Comparison of ENCODE assay signal across 23 cellular contexts in genomic region chr11:31657091-31657490, GRCh38.
"Had no signal": no experiment of that assay in that cellular context is flagged by ENCODE, and none has a peak within 500 bp of the region (broad histone marks: within the 10 kb centered on the region; RNA-seq: fewer than 3 reads in every experiment).

No MANE protein-coding gene starts in this region.

- DNase-seq: activated CD4-positive, alpha-beta T cell treated with anti-CD3 and anti-CD28 coated beads, Interleukin-2, amount 10 ng/mL, durations not matched to agents 7 days and 5 days; activated CD8-positive, alpha-beta memory T cell treated with anti-CD3 and anti-CD28 coated beads, Interleukin-2, amount 10 ng/mL, durations not matched to agents 7 days and 5 days; activated CD8-positive, alpha-beta T cell treated with anti-CD3 and anti-CD28 coated beads for 36 hours; activated effector memory CD4-positive, alpha-beta T cell treated with anti-CD3 and anti-CD28 coated beads, Interleukin-2, amount 50 U/mL, for 16 hours; activated naive CD4-positive, alpha-beta T cell treated with anti-CD3 and anti-CD28 coated beads, Interleukin-2, amount 10 ng/mL, durations not matched to agents 7 days and 5 days; activated T-cell treated with anti-CD3 and anti-CD28 coated beads for 4 hours; amygdala; dermis blood vessel endothelial cell; effector CD8-positive, alpha-beta T cell; erythroblast; foreskin fibroblast; left ventricle myocardium inferior; midbrain; ovary; stimulated activated CD4-positive, alpha-beta T cell treated with anti-CD3 and anti-CD28 coated beads, Interleukin-4, amount 100 ng/mL, for 24 hours; stimulated activated naive CD8-positive, alpha-beta T cell treated with anti-CD3 and anti-CD28 coated beads, Interleukin-15, Interleukin-2, amounts not matched to agents 100 U/mL and 50 U/mL, for 24 hours; T-helper 2 cell; tibial artery had no signal

- H3K9me3 Mint-ChIP-seq: activated CD4-positive, alpha-beta T cell treated with anti-CD3 and anti-CD28 coated beads, Interleukin-2, amount 10 ng/mL, durations not matched to agents 7 days and 5 days; activated CD8-positive, alpha-beta T cell treated with anti-CD3 and anti-CD28 coated beads for 36 hours; activated naive CD4-positive, alpha-beta T cell treated with anti-CD3 and anti-CD28 coated beads, Interleukin-2, amount 10 ng/mL, durations not matched to agents 7 days and 5 days; brain; natural killer cell treated with Interleukin-12 subunit alpha and Interleukin-12 subunit beta and Interleukin-15 and Interleukin-18, amount 100 ng/mL, for 72 hours had no signal

- H3K27ac ChIP-seq: left ventricle myocardium inferior, ovary, prostate gland, right atrium auricular region, tibial artery, VCaP had no signal

- H3K27me3 Mint-ChIP-seq: activated CD4-positive, alpha-beta T cell treated with anti-CD3 and anti-CD28 coated beads, Interleukin-2, amount 10 ng/mL, durations not matched to agents 7 days and 5 days; activated CD8-positive, alpha-beta memory T cell treated with anti-CD3 and anti-CD28 coated beads, Interleukin-2, amount 10 ng/mL, durations not matched to agents 7 days and 5 days; activated CD8-positive, alpha-beta T cell treated with anti-CD3 and anti-CD28 coated beads for 36 hours; activated naive CD4-positive, alpha-beta T cell treated with anti-CD3 and anti-CD28 coated beads, Interleukin-2, amount 10 ng/mL, durations not matched to agents 7 days and 5 days; brain; natural killer cell treated with Interleukin-12 subunit alpha and Interleukin-12 subunit beta and Interleukin-15 and Interleukin-18, amount 100 ng/mL, for 72 hours had no signal

- H3K4me1 ChIP-seq: prostate gland, right atrium auricular region had no signal

- H3K4me1 Mint-ChIP-seq: activated CD4-positive, alpha-beta T cell treated with anti-CD3 and anti-CD28 coated beads, Interleukin-2, amount 10 ng/mL, durations not matched to agents 7 days and 5 days; activated CD8-positive, alpha-beta memory T cell treated with anti-CD3 and anti-CD28 coated beads, Interleukin-2, amount 10 ng/mL, durations not matched to agents 7 days and 5 days; activated naive CD4-positive, alpha-beta T cell treated with anti-CD3 and anti-CD28 coated beads, Interleukin-2, amount 10 ng/mL, durations not matched to agents 7 days and 5 days; brain had no signal

- H3K36me3 ChIP-seq: left ventricle myocardium inferior, ovary, prostate gland, right atrium auricular region, tibial artery had no signal

- H3K9me3 ChIP-seq: left ventricle myocardium inferior, ovary, prostate gland, right atrium auricular region, tibial artery had no signal

- H3K36me3 Mint-ChIP-seq: activated CD8-positive, alpha-beta memory T cell treated with anti-CD3 and anti-CD28 coated beads, Interleukin-2, amount 10 ng/mL, durations not matched to agents 7 days and 5 days; activated naive CD4-positive, alpha-beta T cell treated with anti-CD3 and anti-CD28 coated beads, Interleukin-2, amount 10 ng/mL, durations not matched to agents 7 days and 5 days; brain; natural killer cell treated with Interleukin-12 subunit alpha and Interleukin-12 subunit beta and Interleukin-15 and Interleukin-18, amount 100 ng/mL, for 72 hours had no signal

- H3K27me3 ChIP-seq: right atrium auricular region, tibial artery had no signal

- H3K4me3 Mint-ChIP-seq: activated CD4-positive, alpha-beta T cell treated with anti-CD3 and anti-CD28 coated beads, Interleukin-2, amount 10 ng/mL, durations not matched to agents 7 days and 5 days; activated CD8-positive, alpha-beta memory T cell treated with anti-CD3 and anti-CD28 coated beads, Interleukin-2, amount 10 ng/mL, durations not matched to agents 7 days and 5 days; activated CD8-positive, alpha-beta T cell treated with anti-CD3 and anti-CD28 coated beads for 36 hours; activated naive CD4-positive, alpha-beta T cell treated with anti-CD3 and anti-CD28 coated beads, Interleukin-2, amount 10 ng/mL, durations not matched to agents 7 days and 5 days; brain; natural killer cell treated with Interleukin-12 subunit alpha and Interleukin-12 subunit beta and Interleukin-15 and Interleukin-18, amount 100 ng/mL, for 72 hours had no signal

- H3K27ac Mint-ChIP-seq: activated CD4-positive, alpha-beta T cell treated with anti-CD3 and anti-CD28 coated beads, Interleukin-2, amount 10 ng/mL, durations not matched to agents 7 days and 5 days; activated CD8-positive, alpha-beta memory T cell treated with anti-CD3 and anti-CD28 coated beads, Interleukin-2, amount 10 ng/mL, durations not matched to agents 7 days and 5 days; activated CD8-positive, alpha-beta T cell treated with anti-CD3 and anti-CD28 coated beads for 36 hours; activated naive CD4-positive, alpha-beta T cell treated with anti-CD3 and anti-CD28 coated beads, Interleukin-2, amount 10 ng/mL, durations not matched to agents 7 days and 5 days; brain; natural killer cell treated with Interleukin-12 subunit alpha and Interleukin-12 subunit beta and Interleukin-15 and Interleukin-18, amount 100 ng/mL, for 72 hours had no signal

- H3K4me3 ChIP-seq: left ventricle myocardium inferior, ovary, prostate gland, right atrium auricular region, tibial artery had no signal
